In the genomic region with DNA sequence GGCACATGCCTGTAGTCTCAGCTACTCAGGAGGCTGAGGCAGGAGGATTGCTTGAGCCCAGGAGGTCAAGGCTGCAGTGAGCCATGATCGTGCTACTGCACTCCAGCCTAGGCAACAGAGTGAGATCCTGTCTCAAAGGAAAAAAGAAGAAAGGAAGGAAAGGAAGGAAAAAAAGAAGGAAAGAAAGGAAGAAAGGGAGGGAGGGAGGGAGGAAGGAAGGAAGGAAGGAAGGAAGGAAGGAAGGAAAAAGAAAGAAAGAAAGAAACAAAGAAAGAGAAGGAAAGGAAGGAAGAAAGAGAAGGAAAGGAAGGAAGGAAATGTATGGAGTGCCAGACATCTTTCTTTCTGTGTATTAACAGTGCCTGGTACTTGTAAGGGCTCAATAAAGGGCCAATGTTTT, we compare ENCODE assay signal across 15 cellular contexts. TPM values are rescaled to one million over a fixed set of nuclear protein-coding genes. Genes with fewer than 3 reads are reported as not detected.
"Had no signal": no experiment of that assay in that cellular context is flagged by ENCODE, and none has a peak within 500 bp of the region (broad histone marks: within the 10 kb centered on the region; RNA-seq: fewer than 3 reads in every experiment).

No MANE protein-coding gene starts in this region.

RNA-seq across cellular contexts. Expression of gene BNIP5, which starts 1.5 kb away (rescaled TPM):
- total RNA-seq: dermis microvascular lymphatic vessel endothelial cell, endodermal cell, esophagus mucosa, esophagus squamous epithelium, gastrocnemius medialis, glomerular endothelial cell, heart right ventricle, kidney epithelial cell, left cardiac atrium, left ventricle myocardium superior, lower leg skin, lower lobe of right lung, lung microvascular endothelial cell, mesenteric fat pad, mesothelial cell of epicardium had no signal

RNA-seq across cellular contexts. Expression of gene ETV7, which starts 49.2 kb away (rescaled TPM):
- total RNA-seq: gastrocnemius medialis, lung microvascular endothelial cell had no signal
